Comparison of ENCODE assay signal across 10 cellular contexts in genomic region chr5:140403613-140404012, GRCh38. TPM values are rescaled to one million over a fixed set of nuclear protein-coding genes. Genes with fewer than 3 reads are reported as not detected.
DNase-seq lines count a peak whose midpoint lies in the region; ATAC-seq, FAIRE-seq and TF ChIP-seq lines count a peak whose summit lies in the region.
"Had no signal": no experiment of that assay in that cellular context is flagged by ENCODE, and none has a peak within 500 bp of the region (broad histone marks: within the 10 kb centered on the region; RNA-seq: fewer than 3 reads in every experiment).

No MANE protein-coding gene starts in this region.

- no peak overlapping the region for H4K8ac ChIP-seq in mesenchymal stem cell (ENCODE audit: low read length)

- TF ChIP-seq CTCF in heart left ventricle (IDR thresholded peaks at IDR 0.05) (no peak), GM12878 (IDR thresholded peaks at IDR 0.05 in 2 of 3, conservative IDR thresholded peaks at IDR 0.05 in 1 of 3; ENCODE audit: control insufficient read depth in 2 of 3, extremely low read depth in 1 of 3, insufficient read depth in 1 of 3, low read depth in 3 of 3, low read length in 3 of 3) (no peak), transverse colon (IDR thresholded peaks at IDR 0.05) (no peak)

- no peak overlapping the region for H2BK5ac ChIP-seq in mesenchymal stem cell (ENCODE audit: low read depth, low read length, poor library complexity, severe bottlenecking)

- H3K27ac ChIP-seq in heart left ventricle (no peak overlapping the region), GM12878 (ENCODE audit: control insufficient read depth, insufficient read depth) (no peak overlapping the region), mesenchymal stem cell (ENCODE audit: low read length, poor library complexity, severe bottlenecking) (no peak overlapping the region), transverse colon (peak overlapping the region in 2 of 4 donors; percentile 94 to 99)

- H2AK5ac ChIP-seq in mesenchymal stem cell (ENCODE audit: low read length, severe bottlenecking) = no peak overlapping the region

- no peaks in the 10 kb centered on the region for H3K9me3 ChIP-seq in heart left ventricle
- H3K9me3 ChIP-seq in GM12878 (replicated peaks; ENCODE audit: control insufficient read depth, insufficient read depth, low read length) = no peaks in the 10 kb centered on the region
- no peaks in the 10 kb centered on the region for H3K9me3 ChIP-seq in mesenchymal stem cell (ENCODE audit: control insufficient read depth, low read length)
- no peaks in the 10 kb centered on the region for H3K9me3 ChIP-seq in transverse colon

- H3K4me3 ChIP-seq in heart left ventricle (peak overlapping the region in 9 of 12 donors; percentile 68 to 100 (median 95)), GM12878 (peak overlapping the region; percentile 85), mesenchymal stem cell (ENCODE audit: insufficient read depth in 1 of 2, low read depth in 1 of 2, low read length in 2 of 2) (peak overlapping the region in 1 of 2 experiments; percentile 88), transverse colon (peak overlapping the region in 3 of 4 donors; percentile 88 to 90 (median 90))

- H2AFZ ChIP-seq in GM12878 (ENCODE audit: control insufficient read depth, low read depth, low read length) (no peak overlapping the region), mesenchymal stem cell (ENCODE audit: low read depth, low read length) (no peak overlapping the region)

- no peak for FAIRE-seq in GM12878 (lab: Jason Lieb, UNC)

- H3K27me3 ChIP-seq in heart left ventricle (no peaks in the 10 kb centered on the region), GM12878 (replicated peaks in 1 of 2; ENCODE audit: control insufficient read depth in 2 of 2, insufficient read depth in 2 of 2, low read length in 1 of 2) (no peaks in the 10 kb centered on the region), mesenchymal stem cell (ENCODE audit: control insufficient read depth in 1 of 2, insufficient read depth in 1 of 2, low read length in 2 of 2) (no peaks in the 10 kb centered on the region), transverse colon (no peaks in the 10 kb centered on the region)

- no peak overlapping the region for H4K91ac ChIP-seq in mesenchymal stem cell (ENCODE audit: low read length)

- no peak overlapping the region for H3K23ac ChIP-seq in mesenchymal stem cell (ENCODE audit: low read length in 2 of 2)

- H3K4me2 ChIP-seq in GM12878 (ENCODE audit: control insufficient read depth, insufficient read depth) (peak overlapping the region; percentile 95), mesenchymal stem cell (ENCODE audit: low read length, poor library complexity, severe bottlenecking) (no peak overlapping the region)

- WGBS in heart left ventricle, 4 donors = 56 to 63% (median 61%) methylated on average over 5 of the region's 5 CpGs
- WGBS in GM12878 (ENCODE audit: insufficient coverage, insufficient replicate concordance, low lambda C conversion rate, missing lambda C conversion rate) = 38% methylated on average over 5 of the region's 5 CpGs
- WGBS in mesenchymal stem cell = 96% methylated on average over 4 of the region's 5 CpGs
- WGBS in transverse colon (ENCODE audit: low coverage in 1 of 2), 2 donors = 41 to 55% methylated on average over 5 of the region's 5 CpGs

- DNase-seq in heart left ventricle = no peak
- no peak for DNase-seq in left cardiac atrium
- no peak for DNase-seq in GM12878 (ENCODE audit: low read depth, low spot score)
- no peak for DNase-seq in mesenchymal stem cell
- DNase-seq in transverse colon = no peak
- DNase-seq in hypothalamus (lab: John Stamatoyannopoulos, UW) = no peak
- DNase-seq in pons (ENCODE audit: low spot score) = no peak
- DNase-seq: NCI-H1694, T-helper 9 cell had no signal

- TF ChIP-seq POLR2A in heart left ventricle (IDR thresholded peaks at IDR 0.05) = no peak
- no peak for TF ChIP-seq POLR2A in GM12878 (IDR thresholded peaks at IDR 0.05; ENCODE audit: low read depth, low read length)
- TF ChIP-seq POLR2A in transverse colon (IDR thresholded peaks at IDR 0.05) = no peak

- no peak overlapping the region for H3K4ac ChIP-seq in mesenchymal stem cell (ENCODE audit: low read depth in 1 of 2, low read length in 2 of 2)

- peaks cover 87% of the 10 kb centered on the region for H3K79me2 ChIP-seq in GM12878 (ENCODE audit: control insufficient read depth, insufficient read depth, low read length)

- no peak for TF ChIP-seq RAD21 in GM12878 (IDR thresholded peaks at IDR 0.05; ENCODE audit: insufficient read depth, low read depth, low read length)

- H3K9ac ChIP-seq in GM12878 (ENCODE audit: control insufficient read depth, insufficient read depth, low read length) (peak overlapping the region; percentile 50; the same call in 1 of the 2 replicates), mesenchymal stem cell (ENCODE audit: low read length) (peak overlapping the region; percentile 57)

- intact Hi-C loops in heart left ventricle (cut with DNase I) = loop anchor here in 5 of 10 donors (5.0 to 10.0 kb wide), 4 partner anchors 231 to 261 kb away; partner anchors contain the start of genes TMCO6 (in 2 of the 5), WDR55 (in 2 of the 5), CD14 (in 1 of the 5) and IK (in 1 of the 5)
- intact Hi-C loops in left cardiac atrium (cut with DNase I) = no loop called here
- intact Hi-C loops in GM12878 (cut with micrococcal nuclease; ENCODE audit: unreplicated experiment) = loop anchor here (5.0 kb wide), 3 partner anchors 129 to 234 kb away; partner anchors contain the start of gene TMCO6
- intact Hi-C loops in transverse colon (cut with DNase I; ENCODE audit: low total_unique reads) = loop anchor here (10.0 kb wide), 1 partner anchor 231 kb away; the partner anchor contains the start of genes CD14 and TMCO6

- no peaks in the 10 kb centered on the region; the same call in 1 of the 2 replicates for H4K20me1 ChIP-seq in GM12878 (ENCODE audit: control insufficient read depth, insufficient read depth)

- TF ChIP-seq EP300 in GM12878 (IDR thresholded peaks at IDR 0.05; ENCODE audit: borderline replicate concordance in 1 of 2, control insufficient read depth in 1 of 2, low read depth in 2 of 2, low read length in 2 of 2) = no peak
- no peak for TF ChIP-seq EP300 in transverse colon (IDR thresholded peaks at IDR 0.05; ENCODE audit: low read depth)

- SMC1A ChIA-PET in GM12878 (lab: Charles Lee; ENCODE audit: uncharacterized antibody, unreplicated experiment) = interaction anchor here (0.7 to 1.6 kb wide), 3 partner anchors 10 to 308 kb away, joined by 3 to 4 read pairs (median 3); no protein-coding TSS in a partner anchor

- POLR2A ChIA-PET in GM12878 (lab: Charles Lee) = interaction anchor here (0.5 to 1.3 kb wide), 5 partner anchors 11 to 365 kb away, joined by 3 to 8 read pairs (median 3); partner anchors contain the start of gene HBEGF

- H2BK12ac ChIP-seq in mesenchymal stem cell (ENCODE audit: low read length in 2 of 2) = no peak overlapping the region

- no peak overlapping the region for H2BK120ac ChIP-seq in mesenchymal stem cell (ENCODE audit: low read depth, low read length)

- H3K79me1 ChIP-seq in mesenchymal stem cell (replicated peaks; ENCODE audit: low read length, poor library complexity, severe bottlenecking) = no peaks in the 10 kb centered on the region

- RAD21 ChIA-PET in GM12878 (lab: Charles Lee; ENCODE audit: unreplicated experiment) = no interaction called here

- in situ Hi-C loops in GM12878 (cut with MboI) (loop anchor here (25.0 kb wide), 1 partner anchor 1209 kb away; the partner anchor contains the start of gene DIAPH1), transverse colon (cut with MboI; ENCODE audit: low pct_ligation_motif_present in 1 of 4, low pct_unique_long_range_greater_than_20kb in 1 of 4, low sequenced_read_pairs in 3 of 4) (loop anchor here in 1 of 4 donors (25.0 kb wide), 1 partner anchor 284 kb away; the partner anchor contains the start of genes HARS1 and HARS2)

- BruUV-seq in GM12878 (replicated peaks; lab: Mats Ljungman, UMichigan) = no TSS peak

- ATAC-seq in heart left ventricle (no peak), left cardiac atrium (no peak), GM12878 (no peak), HG03460 (IDR thresholded peaks at IDR 0.05; ENCODE audit: unreplicated experiment) (no peak)

- no peak overlapping the region for H3K14ac ChIP-seq in mesenchymal stem cell (ENCODE audit: low read length in 2 of 2)

- CTCF ChIA-PET in GM12878 (lab: Yijun Ruan, JAX) = interaction anchor here (1.4 kb wide), 1 partner anchor 307 kb away, joined by 5 read pairs; no protein-coding TSS in a partner anchor

- peaks cover 12 to 56% (median 32%) of the 10 kb centered on the region in 12 donors for H3K4me1 ChIP-seq in heart left ventricle
- no peaks in the 10 kb centered on the region; the same call in 1 of the 2 replicates for H3K4me1 ChIP-seq in GM12878 (ENCODE audit: control insufficient read depth, insufficient read depth, low read length)
- H3K4me1 ChIP-seq in mesenchymal stem cell (ENCODE audit: control insufficient read depth, insufficient read depth, low read depth, low read length) = peaks cover 6% of the 10 kb centered on the region
- peaks cover 18 to 56% (median 40%) of the 10 kb centered on the region in 4 donors for H3K4me1 ChIP-seq in transverse colon

- H2BK15ac ChIP-seq in mesenchymal stem cell (ENCODE audit: low read depth, poor library complexity, severe bottlenecking) = no peak overlapping the region

- H3K36me3 ChIP-seq in heart left ventricle = peaks cover 0 to 14% (median 0%) of the 10 kb centered on the region in 9 donors
- peaks cover 0 to 3% of the 10 kb centered on the region in 2 experiments; a peak in 1 of 4 replicates for H3K36me3 ChIP-seq in GM12878 (ENCODE audit: control insufficient read depth in 2 of 2, insufficient read depth in 2 of 2, low read length in 1 of 2)
- peaks cover 0 to 7% of the 10 kb centered on the region in 2 experiments for H3K36me3 ChIP-seq in mesenchymal stem cell (ENCODE audit: control insufficient read depth in 1 of 2, insufficient read depth in 2 of 2, low read depth in 1 of 2, low read length in 2 of 2)
- peaks cover 0 to 4% (median 0%) of the 10 kb centered on the region in 4 donors for H3K36me3 ChIP-seq in transverse colon

- H3K18ac ChIP-seq in mesenchymal stem cell (ENCODE audit: low read depth in 1 of 2, low read length in 2 of 2) = no peak overlapping the region

RNA-seq across cellular contexts. Expression of gene ANKHD1, which starts 2.0 kb away (rescaled TPM):
- 10 to 100 TPM; 49.5 to 78.8 (median 63.6) TPM for total RNA-seq in heart left ventricle
- 10 to 100 TPM; 41.4 to 48.3 TPM for polyA plus RNA-seq in heart left ventricle
- total RNA-seq in left cardiac atrium = 10 to 100 TPM; 50.1 to 67.5 TPM
- 409 and 411 TPM in 2 replicates for total RNA-seq in GM12878 (2013; cell fraction: nucleolus; rRNA removed)
- total RNA-seq in GM12878 (2014; rRNA removed) = 56.3 and 59.9 TPM in 2 replicates
- 60.2 and 61.5 TPM in 2 replicates for total RNA-seq in GM12878 (2014; rRNA removed; fragmentation: Illumina TruSeq; extraction: Trizol)
- total RNA-seq in GM12878 (2021) = 85.6 and 87.1 TPM in 2 replicates
- 61.7 TPM for polyA plus RNA-seq in GM12878 (2011; ENCODE audit: low read depth)
- 86.7 and 96.8 TPM in 2 replicates for polyA plus RNA-seq in GM12878 (2011; rRNA removed)
- 51.8 and 60.4 TPM in 2 replicates for polyA plus RNA-seq in GM12878 (2011; cell fraction: cytosol; rRNA removed)
- 90.0 and 107 TPM in 2 replicates for polyA plus RNA-seq in GM12878 (2011; cell fraction: nucleus; rRNA removed)
- polyA plus RNA-seq in GM12878 (2012) = 65.7 and 75.6 TPM in 2 replicates
- polyA plus RNA-seq in GM12878 (2014; fragmentation: Illumina TruSeq; extraction: Trizol) = 84.7 and 95.6 TPM in 2 replicates
- 10 to 100 TPM; 31.6 to 36.3 TPM for polyA plus RNA-seq in GM12878 (2014; fragmentation: Nextera tagmentation; extraction: Ambion mirVana)
- polyA plus RNA-seq in GM12878 (2014; rRNA removed) = 69.3 and 72.5 TPM in 2 replicates
- polyA plus RNA-seq in GM12878 (2016; fragmentation: Nextera tagmentation; extraction: Ambion mirVana) = 10 to 100 TPM; 76.1 to 76.7 TPM
- 119 and 180 TPM in 2 replicates for polyA minus RNA-seq in GM12878 (2011; rRNA and poly(A)+ RNA removed)
- polyA minus RNA-seq in GM12878 (2011; cell fraction: cytosol; rRNA and poly(A)+ RNA removed) = 34.9 and 50.0 TPM in 2 replicates
- 56.9 and 116 TPM in 2 replicates for polyA minus RNA-seq in GM12878 (2011; cell fraction: nucleus; rRNA and poly(A)+ RNA removed)
- polyA plus RNA-seq in mesenchymal stem cell (2013, experiment 1 of 2) = 32.8 TPM
- polyA plus RNA-seq in mesenchymal stem cell (2013, experiment 2 of 2) = 31.5 TPM
- 100 to 1,000 TPM; 113 to 212 (median 164) TPM for total RNA-seq in transverse colon

RNA-seq across cellular contexts. Expression of gene SLC4A9, which starts 43.6 kb away (rescaled TPM):
- under 1 TPM in 4 of 9 donors, not detected in 5; 0.08 to 0.20 (median 0.15) TPM for total RNA-seq in heart left ventricle
- under 1 TPM in 1 of 2 donors, not detected in 1; 0.08 TPM for polyA plus RNA-seq in heart left ventricle
- under 1 TPM; 0.09 to 0.21 TPM for total RNA-seq in left cardiac atrium
- 0.35 and 0.64 TPM in 2 replicates for total RNA-seq in GM12878 (2013; cell fraction: nucleolus; rRNA removed)
- 0.05 TPM in 1 of 2 replicates, not detected in the other for total RNA-seq in GM12878 (2014; rRNA removed)
- total RNA-seq in GM12878 (2014; rRNA removed; fragmentation: Illumina TruSeq; extraction: Trizol) = not detected in 2 replicates
- 0.05 TPM in 1 of 2 replicates, not detected in the other for total RNA-seq in GM12878 (2021)
- not detected for polyA plus RNA-seq in GM12878 (2011; ENCODE audit: low read depth)
- not detected in 2 replicates for polyA plus RNA-seq in GM12878 (2011; rRNA removed)
- 0.02 TPM in 1 of 2 replicates, not detected in the other for polyA plus RNA-seq in GM12878 (2011; cell fraction: cytosol; rRNA removed)
- polyA plus RNA-seq in GM12878 (2011; cell fraction: nucleus; rRNA removed) = 0.09 and 0.29 TPM in 2 replicates
- polyA plus RNA-seq in GM12878 (2012) = not detected in 2 replicates
- polyA plus RNA-seq in GM12878 (2014; fragmentation: Illumina TruSeq; extraction: Trizol) = not detected in 2 replicates
- polyA plus RNA-seq in GM12878 (2014; fragmentation: Nextera tagmentation; extraction: Ambion mirVana) = under 1 TPM in 1 of 2 experiments, not detected in 1; 0.05 TPM
- polyA plus RNA-seq in GM12878 (2014; rRNA removed) = 0.03 TPM in 1 of 2 replicates, not detected in the other
- polyA plus RNA-seq in GM12878 (2016; fragmentation: Nextera tagmentation; extraction: Ambion mirVana) = not detected
- polyA minus RNA-seq in GM12878 (2011; rRNA and poly(A)+ RNA removed) = not detected in 2 replicates
- not detected in 2 replicates for polyA minus RNA-seq in GM12878 (2011; cell fraction: cytosol; rRNA and poly(A)+ RNA removed)
- not detected in 2 replicates for polyA minus RNA-seq in GM12878 (2011; cell fraction: nucleus; rRNA and poly(A)+ RNA removed)
- polyA plus RNA-seq in mesenchymal stem cell (2013, experiment 1 of 2) = not detected
- not detected for polyA plus RNA-seq in mesenchymal stem cell (2013, experiment 2 of 2)
- total RNA-seq in transverse colon = 1 to 10 TPM in 1 of 4 donors, under 1 TPM in 2, not detected in 1; 0.48 to 3.0 (median 0.82) TPM

RNA-seq across cellular contexts. Expression of gene HBEGF, which starts 57.2 kb away (rescaled TPM):
- 10 to 100 TPM; 23.6 to 60.1 (median 34.9) TPM for total RNA-seq in heart left ventricle
- polyA plus RNA-seq in heart left ventricle = 10 to 100 TPM; 18.2 to 50.7 TPM
- 10 to 100 TPM; 12.9 to 18.3 TPM for total RNA-seq in left cardiac atrium
- total RNA-seq in GM12878 (2013; cell fraction: nucleolus; rRNA removed) = 2.0 and 2.9 TPM in 2 replicates
- total RNA-seq in GM12878 (2014; rRNA removed) = 2.5 and 3.1 TPM in 2 replicates
- total RNA-seq in GM12878 (2014; rRNA removed; fragmentation: Illumina TruSeq; extraction: Trizol) = 2.5 and 2.9 TPM in 2 replicates
- total RNA-seq in GM12878 (2021) = 2.6 and 2.7 TPM in 2 replicates
- 0.33 TPM for polyA plus RNA-seq in GM12878 (2011; ENCODE audit: low read depth)
- polyA plus RNA-seq in GM12878 (2011; rRNA removed) = 2.2 and 2.5 TPM in 2 replicates
- 1.5 and 1.6 TPM in 2 replicates for polyA plus RNA-seq in GM12878 (2011; cell fraction: cytosol; rRNA removed)
- polyA plus RNA-seq in GM12878 (2011; cell fraction: nucleus; rRNA removed) = 2.6 TPM in 2 replicates
- polyA plus RNA-seq in GM12878 (2012) = 0.27 and 0.42 TPM in 2 replicates
- 3.1 and 4.5 TPM in 2 replicates for polyA plus RNA-seq in GM12878 (2014; fragmentation: Illumina TruSeq; extraction: Trizol)
- polyA plus RNA-seq in GM12878 (2014; fragmentation: Nextera tagmentation; extraction: Ambion mirVana) = 1 to 10 TPM in 1 of 2 experiments, under 1 TPM in 1; 0.87 to 1.5 TPM
- 1.6 and 2.0 TPM in 2 replicates for polyA plus RNA-seq in GM12878 (2014; rRNA removed)
- polyA plus RNA-seq in GM12878 (2016; fragmentation: Nextera tagmentation; extraction: Ambion mirVana) = 1 to 10 TPM; 1.3 to 1.6 TPM
- 0.88 and 1.9 TPM in 2 replicates for polyA minus RNA-seq in GM12878 (2011; rRNA and poly(A)+ RNA removed)
- 0.53 and 0.73 TPM in 2 replicates for polyA minus RNA-seq in GM12878 (2011; cell fraction: cytosol; rRNA and poly(A)+ RNA removed)
- polyA minus RNA-seq in GM12878 (2011; cell fraction: nucleus; rRNA and poly(A)+ RNA removed) = 1.9 and 3.3 TPM in 2 replicates
- 5.8 TPM for polyA plus RNA-seq in mesenchymal stem cell (2013, experiment 1 of 2)
- polyA plus RNA-seq in mesenchymal stem cell (2013, experiment 2 of 2) = 5.7 TPM
- total RNA-seq in transverse colon = 10 to 100 TPM; 10.5 to 40.0 (median 35.6) TPM

Comparison
In these comparisons a context has a peak if more than half of its experiments do, and no peak if none do; other contexts are left out.
1. intact Hi-C loops: an anchor here in GM12878 (5.0 kb wide) and transverse colon (10.0 kb wide); none called in left cardiac atrium.